Comparison of ENCODE assay signal across 8 cellular contexts in genomic region chr12:4648099-4648498, GRCh38. TPM values are rescaled to one million over a fixed set of nuclear protein-coding genes. Genes with fewer than 3 reads are reported as not detected.
DNase-seq lines count a peak whose midpoint lies in the region; ATAC-seq and TF ChIP-seq lines count a peak whose summit lies in the region.

No MANE protein-coding gene starts in this region.

- in situ Hi-C loops in astrocyte of the cerebellum (cut with HindIII; ENCODE audit: low sequenced_read_pairs) = no loop called here

- H3K27ac ChIP-seq in HL-60 (replicated peaks) (no peak overlapping the region), left lung (peak overlapping the region; percentile 83 to 89), tibial artery (peak overlapping the region; percentile 82 to 90)

- intact Hi-C loops in left lung (cut with DNase I) (no loop called here), tibial artery (cut with DNase I; ENCODE audit: low total_unique reads) (loop anchor here (5.0 to 10.0 kb wide), 2 partner anchors 46 to 113 kb away; partner anchors contain the start of gene RAD51AP1)

- ATAC-seq in GM18498 (IDR thresholded peaks at IDR 0.05; ENCODE audit: unreplicated experiment) (peak; percentile 16), left lung (peak; percentile 41), GM21390 (IDR thresholded peaks at IDR 0.05; ENCODE audit: unreplicated experiment) (no peak)
- no peak for ATAC-seq in activated CD4-positive, CD25-positive, alpha-beta regulatory T cell treated with anti-CD3 and anti-CD28 coated beads, Interleukin-2, amount 50 U/mL, for 24 hours

- H3K9me3 ChIP-seq in left lung = no peaks in the 10 kb centered on the region
- no peaks in the 10 kb centered on the region for H3K9me3 ChIP-seq in tibial artery

- TF ChIP-seq CTCF in HL-60 (IDR thresholded peaks at IDR 0.05; ENCODE audit: insufficient read depth, low read length) (no peak), astrocyte of the cerebellum (IDR thresholded peaks at IDR 0.05; ENCODE audit: low read depth, low read length, missing control alignments) (no peak), left lung (IDR thresholded peaks at IDR 0.05) (no peak), tibial artery (IDR thresholded peaks at IDR 0.05) (no peak)

- H3K27me3 ChIP-seq in HL-60 (ENCODE audit: insufficient read depth, poor library complexity, severe bottlenecking) (no peaks in the 10 kb centered on the region), left lung (no peaks in the 10 kb centered on the region), tibial artery (no peaks in the 10 kb centered on the region)

- H3K36me3 ChIP-seq in left lung (no peaks in the 10 kb centered on the region), tibial artery (no peaks in the 10 kb centered on the region)

- H3K4me3 ChIP-seq in HL-60 (replicated peaks; ENCODE audit: insufficient read depth, low read length) (peak overlapping the region; percentile 60), astrocyte of the cerebellum (ENCODE audit: low read depth, low read length) (peak overlapping the region; percentile 61), left lung (peak overlapping the region; percentile 71 to 73), tibial artery (peak overlapping the region; percentile 74 to 90)

- H3K4me1 ChIP-seq in left lung = peaks cover 14 to 39% of the 10 kb centered on the region in 2 donors
- peaks cover 0 to 18% (median 11%) of the 10 kb centered on the region in 4 donors for H3K4me1 ChIP-seq in tibial artery

- DNase-seq in HL-60 (ENCODE audit: low read depth in 1 of 2, low spot score in 1 of 2) (peak in 1 of 2 experiments; percentile 8), astrocyte of the cerebellum (ENCODE audit: low read depth) (no peak), left lung (no peak), tibial artery (no peak), NCI-H2107 (lab: John Stamatoyannopoulos, UW) (no peak)

RNA-seq across cellular contexts. Expression of gene AKAP3, which starts 0.8 kb away (rescaled TPM):
- total RNA-seq in left lung = 1 to 10 TPM; 1.7 to 2.8 TPM

RNA-seq across cellular contexts. Expression of gene NDUFA9, which starts 0.8 kb away (rescaled TPM):
- 10 to 100 TPM; 77.9 to 91.4 TPM for total RNA-seq in left lung

Comparison
In these comparisons a context has a peak if more than half of its experiments do, and no peak if none do; other contexts are left out.
1. ATAC-seq: peak in GM18498 (single experiment) and left lung (single experiment); none in GM21390 (single experiment) and activated CD4-positive, CD25-positive, alpha-beta regulatory T cell treated with anti-CD3 and anti-CD28 coated beads, Interleukin-2, amount 50 U/mL, for 24 hours (0 of 2).
2. Peak in every context shown above with its lines, with median percentiles within 50 percentile points of each other: H3K4me3 ChIP-seq.